Comparison of ENCODE assay signal across 14 cellular contexts in genomic region chr13:95234242-95234641, GRCh38.
A peak's percentile ranks its signal among the peaks of the same experiment; 100 is the strongest.
DNase-seq lines count a peak whose midpoint lies in the region; ATAC-seq and TF ChIP-seq lines count a peak whose summit lies in the region.
"Had no signal": no experiment of that assay in that cellular context is flagged by ENCODE, and none has a peak within 500 bp of the region (broad histone marks: within the 10 kb centered on the region; RNA-seq: fewer than 3 reads in every experiment).

No MANE protein-coding gene starts in this region.

- ATAC-seq in GM18907 (IDR thresholded peaks at IDR 0.05; ENCODE audit: unreplicated experiment), result peak; percentile 72
- peak; percentile 83 for ATAC-seq in GM21619 (IDR thresholded peaks at IDR 0.05; ENCODE audit: unreplicated experiment)
- peak; percentile 69 for ATAC-seq in HG03108 (IDR thresholded peaks at IDR 0.05; ENCODE audit: unreplicated experiment)
- no peak for ATAC-seq in activated CD4-positive, CD25-positive, alpha-beta regulatory T cell treated with anti-CD3 and anti-CD28 coated beads, Interleukin-2, amount 50 U/mL, for 24 hours
- ATAC-seq: activated CD8-positive, alpha-beta memory T cell treated with anti-CD3 and anti-CD28 coated beads, Interleukin-2, amount 10 ng/mL, durations not matched to agents 7 days and 5 days; activated naive CD8-positive, alpha-beta T cell treated with anti-CD3 and anti-CD28 coated beads, Interleukin-2, amount 50 U/mL, for 24 hours had no signal

- no peak overlapping the region for H3K27ac Mint-ChIP-seq in osteocyte (ENCODE audit: unreplicated experiment)
- H3K27ac Mint-ChIP-seq: activated CD8-positive, alpha-beta memory T cell treated with anti-CD3 and anti-CD28 coated beads, Interleukin-2, amount 10 ng/mL, durations not matched to agents 7 days and 5 days; activated naive CD8-positive, alpha-beta T cell treated with anti-CD3 and anti-CD28 coated beads, Interleukin-2, amount 50 U/mL, for 24 hours; CD4-positive, alpha-beta T cell had no signal

- no peaks in the 10 kb centered on the region for H3K27me3 Mint-ChIP-seq in osteocyte (ENCODE audit: unreplicated experiment)
- H3K27me3 Mint-ChIP-seq: activated CD8-positive, alpha-beta memory T cell treated with anti-CD3 and anti-CD28 coated beads, Interleukin-2, amount 10 ng/mL, durations not matched to agents 7 days and 5 days; activated naive CD8-positive, alpha-beta T cell treated with anti-CD3 and anti-CD28 coated beads, Interleukin-2, amount 50 U/mL, for 24 hours; CD4-positive, alpha-beta T cell had no signal

- H3K9me3 Mint-ChIP-seq in osteocyte (ENCODE audit: unreplicated experiment), result no peaks in the 10 kb centered on the region
- H3K9me3 Mint-ChIP-seq: activated naive CD8-positive, alpha-beta T cell treated with anti-CD3 and anti-CD28 coated beads, Interleukin-2, amount 50 U/mL, for 24 hours; CD4-positive, alpha-beta T cell had no signal

- H3K4me3 Mint-ChIP-seq in osteocyte (ENCODE audit: unreplicated experiment), result no peak overlapping the region
- H3K4me3 Mint-ChIP-seq: activated CD8-positive, alpha-beta memory T cell treated with anti-CD3 and anti-CD28 coated beads, Interleukin-2, amount 10 ng/mL, durations not matched to agents 7 days and 5 days; activated naive CD8-positive, alpha-beta T cell treated with anti-CD3 and anti-CD28 coated beads, Interleukin-2, amount 50 U/mL, for 24 hours; CD4-positive, alpha-beta T cell had no signal

- H3K4me1 Mint-ChIP-seq in osteocyte (ENCODE audit: unreplicated experiment), result peaks cover 13% of the 10 kb centered on the region
- H3K4me1 Mint-ChIP-seq: activated CD8-positive, alpha-beta memory T cell treated with anti-CD3 and anti-CD28 coated beads, Interleukin-2, amount 10 ng/mL, durations not matched to agents 7 days and 5 days had no signal

- H3K36me3 Mint-ChIP-seq in osteocyte (ENCODE audit: unreplicated experiment), result no peaks in the 10 kb centered on the region

- no peak for TF ChIP-seq CTCF in osteocyte (IDR thresholded peaks at IDR 0.05)

- DNase-seq in germinal center (ENCODE audit: low spot score) (peak; percentile 52), NCI-H345 (lab: John Stamatoyannopoulos, UW) (no peak), osteocyte (ENCODE audit: extremely low spot score, unreplicated experiment) (no peak)
- DNase-seq: activated CD8-positive, alpha-beta memory T cell treated with anti-CD3 and anti-CD28 coated beads, Interleukin-2, amount 10 ng/mL, durations not matched to agents 7 days and 5 days; activated naive CD8-positive, alpha-beta T cell treated with anti-CD3 and anti-CD28 coated beads, Interleukin-2, amount 50 U/mL, for 24 hours; CD4-positive, alpha-beta T cell; colonic mucosa; NCI-H2029 treated with DMSO at 0.1 percent for 48 hours; stimulated activated naive CD4-positive, alpha-beta T cell; T1000 had no signal

Comparison
In these comparisons a context has a peak if more than half of its experiments do, and no peak if none do; other contexts are left out.
1. ATAC-seq: peak in GM18907 (single experiment), GM21619 (single experiment) and HG03108 (single experiment); none in activated CD4-positive, CD25-positive, alpha-beta regulatory T cell treated with anti-CD3 and anti-CD28 coated beads, Interleukin-2, amount 50 U/mL, for 24 hours (0 of 2).